ENCODE assay signal across 12 cellular contexts in the genomic region with DNA sequence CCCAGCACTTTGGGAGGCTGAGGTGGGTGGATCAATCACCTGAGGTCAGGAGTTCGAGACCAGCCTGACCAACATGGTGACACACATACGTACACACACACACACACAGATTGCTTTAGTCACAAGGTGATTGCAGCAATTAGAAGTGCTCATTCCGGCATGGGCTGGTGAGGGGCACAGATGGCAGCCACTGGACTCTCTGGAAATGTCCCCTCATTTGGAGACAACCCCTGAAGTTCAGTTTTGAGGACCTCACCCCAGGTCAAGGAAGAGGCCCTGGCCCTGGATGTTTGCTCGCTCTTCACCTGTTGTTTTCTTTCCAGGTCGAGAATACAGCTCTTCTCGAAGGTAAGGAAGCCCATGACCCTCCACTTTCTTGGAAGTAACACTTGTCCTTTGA. TPM values are rescaled to one million over a fixed set of nuclear protein-coding genes. Genes with fewer than 3 reads are reported as not detected.
"Had no signal": no experiment of that assay in that cellular context is flagged by ENCODE, and none has a peak within 500 bp of the region (broad histone marks: within the 10 kb centered on the region; RNA-seq: fewer than 3 reads in every experiment).

No MANE protein-coding gene starts in this region.

- H3K27me3 Mint-ChIP-seq: activated CD4-positive, alpha-beta memory T cell treated with anti-CD3 and anti-CD28 coated beads for 36 hours; activated naive CD8-positive, alpha-beta T cell treated with anti-CD3 and anti-CD28 coated beads, Interleukin-2, amount 10 ng/mL, durations not matched to agents 7 days and 5 days had no signal

- H3K9me3 Mint-ChIP-seq: activated CD4-positive, alpha-beta memory T cell treated with anti-CD3 and anti-CD28 coated beads for 36 hours; activated naive CD8-positive, alpha-beta T cell treated with anti-CD3 and anti-CD28 coated beads, Interleukin-2, amount 10 ng/mL, durations not matched to agents 7 days and 5 days; activated T-cell treated with anti-CD3 and anti-CD28 coated beads, Interleukin-2, amount 50 U/mL, for 72 hours; nephron had no signal

- H3K4me3 Mint-ChIP-seq: activated CD4-positive, alpha-beta memory T cell treated with anti-CD3 and anti-CD28 coated beads for 36 hours; activated naive CD8-positive, alpha-beta T cell treated with anti-CD3 and anti-CD28 coated beads, Interleukin-2, amount 10 ng/mL, durations not matched to agents 7 days and 5 days; activated T-cell treated with anti-CD3 and anti-CD28 coated beads, Interleukin-2, amount 50 U/mL, for 72 hours; nephron had no signal

- H3K27ac ChIP-seq: cardiac muscle cell, heart right ventricle, left lung, thyroid gland had no signal

- ATAC-seq: activated T-cell treated with anti-CD3 and anti-CD28 coated beads, Interleukin-2, amount 50 U/mL, for 72 hours; heart right ventricle; left lung had no signal

- H3K27ac Mint-ChIP-seq: activated CD4-positive, alpha-beta memory T cell treated with anti-CD3 and anti-CD28 coated beads for 36 hours; activated naive CD8-positive, alpha-beta T cell treated with anti-CD3 and anti-CD28 coated beads, Interleukin-2, amount 10 ng/mL, durations not matched to agents 7 days and 5 days; activated T-cell treated with anti-CD3 and anti-CD28 coated beads, Interleukin-2, amount 50 U/mL, for 72 hours; nephron had no signal

- DNase-seq: activated CD4-positive, alpha-beta memory T cell treated with anti-CD3 and anti-CD28 coated beads for 36 hours; activated naive CD8-positive, alpha-beta T cell treated with anti-CD3 and anti-CD28 coated beads, Interleukin-2, amount 10 ng/mL, durations not matched to agents 7 days and 5 days; activated T-cell treated with anti-CD3 and anti-CD28 coated beads, Interleukin-2, amount 50 U/mL, for 72 hours; heart right ventricle; left lung; stimulated activated CD4-positive, alpha-beta T cell treated with anti-CD3 and anti-CD28 coated beads, Interleukin-4, amount 100 ng/mL, for 1 hour; stimulated activated CD8-positive, alpha-beta memory T cell treated with anti-CD3 and anti-CD28 coated beads, Interleukin-4, amount 100 ng/mL, for 48 hours; T-helper 9 cell; thyroid gland had no signal

RNA-seq across cellular contexts. Expression of a gene that starts 6.1 kb away (rescaled TPM):
- total RNA-seq: fibroblast of lung had no signal
